In genomic region chr19:46786236-46787039, GRCh38 we compare ENCODE assay signal across 8 cellular contexts. TPM values are rescaled to one million over a fixed set of nuclear protein-coding genes. Genes with fewer than 3 reads are reported as not detected.
DNase-seq lines count a peak whose midpoint lies in the region; ATAC-seq and TF ChIP-seq lines count a peak whose summit lies in the region.

No MANE protein-coding gene starts in this region.

- TF ChIP-seq CTCF in fibroblast of pulmonary artery (IDR thresholded peaks at IDR 0.05; ENCODE audit: low read length, missing control alignments) (no peak), neural cell (IDR thresholded peaks at IDR 0.05; ENCODE audit: poor library complexity, severe bottlenecking) (no peak)

- peaks cover 18% of the 10 kb centered on the region for H3K27me3 ChIP-seq in neural cell (ENCODE audit: insufficient read depth, low read depth, low read length)
- no peaks in the 10 kb centered on the region for H3K27me3 ChIP-seq in stomach smooth muscle (ENCODE audit: control insufficient read depth in 1 of 2, insufficient read depth in 2 of 2, low read length in 2 of 2)

- no peaks in the 10 kb centered on the region for H4K20me1 ChIP-seq in neural cell (ENCODE audit: insufficient read depth)

- H3K79me2 ChIP-seq in neural cell (replicated peaks; ENCODE audit: insufficient read depth, low read length) = no peaks in the 10 kb centered on the region

- H3K4me3 Mint-ChIP-seq in activated T-cell treated with anti-CD3 and anti-CD28 coated beads, Interleukin-2, amount 50 U/mL, for 72 hours = peak overlapping the region; percentile 87 to 99

- no peaks in the 10 kb centered on the region for H3K27me3 Mint-ChIP-seq in activated T-cell treated with anti-CD3 and anti-CD28 coated beads, Interleukin-2, amount 50 U/mL, for 72 hours (ENCODE audit: low read depth)

- H2AFZ ChIP-seq in neural cell (ENCODE audit: low read depth, low read length) = no peak overlapping the region

- no peaks in the 10 kb centered on the region for H3K9me3 Mint-ChIP-seq in activated T-cell treated with anti-CD3 and anti-CD28 coated beads, Interleukin-2, amount 50 U/mL, for 72 hours

- H3K4me1 ChIP-seq in ES-I3 (ENCODE audit: insufficient read depth, low read length) (peaks cover 16% of the 10 kb centered on the region), stomach smooth muscle (ENCODE audit: control insufficient read depth, insufficient read depth, low read length) (peaks cover 36% of the 10 kb centered on the region)

- H3K9me2 ChIP-seq in neural cell (ENCODE audit: insufficient read depth, low read length) = no peaks in the 10 kb centered on the region

- H3K4me3 ChIP-seq in fibroblast of pulmonary artery (replicated peaks; ENCODE audit: low read depth, low read length) (peak overlapping the region; percentile 87), neural cell (ENCODE audit: low read length) (peak overlapping the region; percentile 67), stomach smooth muscle (ENCODE audit: low read length in 2 of 2) (peak overlapping the region; percentile 68 to 83)

- H3K9me3 ChIP-seq in ES-I3 (ENCODE audit: control insufficient read depth, insufficient read depth, low read length) (no peaks in the 10 kb centered on the region), neural cell (ENCODE audit: low read length) (no peaks in the 10 kb centered on the region), stomach smooth muscle (ENCODE audit: control insufficient read depth in 2 of 2, low read length in 2 of 2) (no peaks in the 10 kb centered on the region)

- H3K27ac ChIP-seq in neural cell (ENCODE audit: low read length) (no peak overlapping the region), stomach smooth muscle (ENCODE audit: low read length) (peak overlapping the region; percentile 67)

- H3K36me3 ChIP-seq in ES-I3 (ENCODE audit: insufficient read depth, low read length) = peaks cover 12% of the 10 kb centered on the region
- no peaks in the 10 kb centered on the region for H3K36me3 ChIP-seq in neural cell (ENCODE audit: insufficient read depth, low read length)
- H3K36me3 ChIP-seq in stomach smooth muscle (ENCODE audit: control insufficient read depth in 2 of 2, insufficient read depth in 2 of 2, low read length in 2 of 2) = peaks cover 0 to 8% of the 10 kb centered on the region in 2 donors

- H3F3A ChIP-seq in neural cell (ENCODE audit: insufficient read depth, low read length, poor library complexity, severe bottlenecking) = peaks cover 3% of the 10 kb centered on the region

- H3K4me1 Mint-ChIP-seq in activated T-cell treated with anti-CD3 and anti-CD28 coated beads, Interleukin-2, amount 50 U/mL, for 72 hours (ENCODE audit: low read depth) = peaks cover 54% of the 10 kb centered on the region

- no peak overlapping the region for H3K4me2 ChIP-seq in neural cell (ENCODE audit: low read length)

- peak overlapping the region; percentile 91 for H3K27ac Mint-ChIP-seq in activated T-cell treated with anti-CD3 and anti-CD28 coated beads, Interleukin-2, amount 50 U/mL, for 72 hours

- no peak for TF ChIP-seq EP300 in neural cell (conservative IDR thresholded peaks at IDR 0.05; ENCODE audit: poor library complexity, severe bottlenecking)

- peak; percentile 34 for ATAC-seq in HG03439 (IDR thresholded peaks at IDR 0.05; ENCODE audit: unreplicated experiment)
- ATAC-seq in activated T-cell treated with anti-CD3 and anti-CD28 coated beads, Interleukin-2, amount 50 U/mL, for 72 hours (replicated peaks in 1 of 2) = peak; percentile 61 to 66
- ATAC-seq in GM21529 (IDR thresholded peaks at IDR 0.05; ENCODE audit: unreplicated experiment) = no peak

- DNase-seq in RPMI7951 (ENCODE audit: low read depth) = peak; percentile 90
- DNase-seq in activated T-cell treated with anti-CD3 and anti-CD28 coated beads, Interleukin-2, amount 50 U/mL, for 72 hours = peak; percentile 85 to 87
- peak; percentile 75 for DNase-seq in fibroblast of pulmonary artery (ENCODE audit: low read depth)

- no peak for TF ChIP-seq RAD21 in neural cell (conservative IDR thresholded peaks at IDR 0.05)

- H3K9ac ChIP-seq in ES-I3 (ENCODE audit: low read depth, low read length) (peak overlapping the region; percentile 84), neural cell (ENCODE audit: low read length) (no peak overlapping the region), stomach smooth muscle (ENCODE audit: low read length in 2 of 2) (peak overlapping the region; percentile 45 to 76)

- H3K36me3 Mint-ChIP-seq in activated T-cell treated with anti-CD3 and anti-CD28 coated beads, Interleukin-2, amount 50 U/mL, for 72 hours (ENCODE audit: insufficient read depth in 2 of 2) = peaks cover 45 to 59% of the 10 kb centered on the region in 2 donors

TF ChIP-seq in neural cell, 6 proteins besides CTCF, POLR2A, EP300 and RAD21:
- no peak for TF ChIP-seq TAF1 (IDR thresholded peaks at IDR 0.05; ENCODE audit: low read depth)
- no peak for TF ChIP-seq EZH2 (IDR thresholded peaks at IDR 0.05; ENCODE audit: borderline replicate concordance, insufficient read depth, low read length, poor library complexity, severe bottlenecking)
- no peak for TF ChIP-seq POLR2AphosphoS5 (IDR thresholded peaks at IDR 0.05)
- no peak for TF ChIP-seq SMC3 (conservative IDR thresholded peaks at IDR 0.05; ENCODE audit: poor library complexity)
- TF ChIP-seq REST (IDR thresholded peaks at IDR 0.05; ENCODE audit: borderline replicate concordance) = no peak
- no peak for TF ChIP-seq MXI1 (conservative IDR thresholded peaks at IDR 0.05; ENCODE audit: poor library complexity, severe bottlenecking)

RNA-seq across cellular contexts. Expression of gene SLC1A5, which starts 2.0 kb away (rescaled TPM):
- 117 and 127 TPM in 2 replicates for total RNA-seq in RPMI7951 (2014; rRNA removed; shearing (Covaris generic))
- 100 to 1,000 TPM; 364 to 374 TPM for total RNA-seq in activated T-cell treated with anti-CD3 and anti-CD28 coated beads, Interleukin-2, amount 50 U/mL, for 72 hours
- 1.1 and 1.8 TPM in 2 replicates for polyA plus RNA-seq in neural cell
- polyA minus RNA-seq in neural cell = 0.97 and 1.3 TPM in 2 replicates

RNA-seq across cellular contexts. Expression of gene STRN4, which starts 40.2 kb away (rescaled TPM):
- total RNA-seq in RPMI7951 (2014; rRNA removed; shearing (Covaris generic)) = 33.6 and 42.8 TPM in 2 replicates
- 10 to 100 TPM; 79.0 to 85.2 TPM for total RNA-seq in activated T-cell treated with anti-CD3 and anti-CD28 coated beads, Interleukin-2, amount 50 U/mL, for 72 hours
- polyA plus RNA-seq in neural cell = 153 and 203 TPM in 2 replicates
- 192 and 223 TPM in 2 replicates for polyA minus RNA-seq in neural cell

RNA-seq across cellular contexts. Expression of gene FKRP, which starts 40.6 kb away (rescaled TPM):
- 5.4 and 9.2 TPM in 2 replicates for total RNA-seq in RPMI7951 (2014; rRNA removed; shearing (Covaris generic))
- 10 to 100 TPM; 15.1 to 18.0 TPM for total RNA-seq in activated T-cell treated with anti-CD3 and anti-CD28 coated beads, Interleukin-2, amount 50 U/mL, for 72 hours
- 27.8 and 46.0 TPM in 2 replicates for polyA plus RNA-seq in neural cell
- 37.7 and 55.0 TPM in 2 replicates for polyA minus RNA-seq in neural cell
